ENCODE assay signal across 18 cellular contexts in the genomic region with DNA sequence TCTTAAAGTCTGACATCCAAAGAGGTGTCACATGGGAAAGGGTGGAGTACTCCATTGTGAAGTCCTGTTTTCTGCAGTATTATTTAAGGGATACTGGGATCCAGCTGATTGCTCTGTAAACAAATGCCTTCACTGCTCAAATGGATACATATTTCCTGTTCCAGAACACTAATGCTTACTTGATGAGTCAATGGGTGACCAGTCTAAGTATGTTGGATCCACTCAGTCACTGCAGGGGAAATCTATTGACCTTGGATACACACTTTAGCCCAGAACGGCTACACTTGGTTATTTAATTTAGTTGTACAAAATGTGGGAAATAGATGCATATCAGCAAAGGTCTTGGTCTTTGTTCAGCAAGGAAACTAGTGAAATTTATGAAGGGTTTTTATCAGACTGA.
DNase-seq lines count a peak whose midpoint lies in the region; ATAC-seq and TF ChIP-seq lines count a peak whose summit lies in the region.
"Had no signal": no experiment of that assay in that cellular context is flagged by ENCODE, and none has a peak within 500 bp of the region (broad histone marks: within the 10 kb centered on the region; RNA-seq: fewer than 3 reads in every experiment).

No MANE protein-coding gene starts in this region.

- peaks cover 5% of the 10 kb centered on the region for H3K36me3 Mint-ChIP-seq in HFFc6 (ENCODE audit: low read depth)
- H3K36me3 Mint-ChIP-seq in activated naive CD4-positive, alpha-beta T cell treated with anti-CD3 and anti-CD28 coated beads, Interleukin-2, amount 50 U/mL, for 72 hours = no peaks in the 10 kb centered on the region
- no peaks in the 10 kb centered on the region for H3K36me3 Mint-ChIP-seq in CD8-positive, alpha-beta memory T cell
- H3K36me3 Mint-ChIP-seq: stimulated activated memory B cell treated with anti-CD40 and anti-IgM and Interleukin-4, amounts not matched to agents 10 μg/mL and 1 μg/mL and 100 μg/mL, for 72 hours had no signal

- H3K27me3 Mint-ChIP-seq in HFFc6 (ENCODE audit: insufficient read depth) = no peaks in the 10 kb centered on the region; the same call in 1 of the 2 replicates
- peaks cover 0 to under 1% of the 10 kb centered on the region in 2 donors for H3K27me3 Mint-ChIP-seq in CD8-positive, alpha-beta memory T cell
- H3K27me3 Mint-ChIP-seq: activated CD4-positive, alpha-beta memory T cell treated with anti-CD3 and anti-CD28 coated beads, Interleukin-2, amount 10 ng/mL, durations not matched to agents 7 days and 5 days; stimulated activated memory B cell treated with anti-CD40 and anti-IgM and Interleukin-4, amounts not matched to agents 10 μg/mL and 1 μg/mL and 100 μg/mL, for 72 hours had no signal

- POLR2A ChIA-PET in AG04449 (lab: Yijun Ruan, JAX) = no interaction called here
- POLR2A ChIA-PET in CD8-positive, alpha-beta memory T cell (lab: Charles Lee) = no interaction called here

- H3K27ac Mint-ChIP-seq in HFFc6 = peak overlapping the region; percentile 55; the same call in 1 of the 2 replicates
- H3K27ac Mint-ChIP-seq in activated naive CD4-positive, alpha-beta T cell treated with anti-CD3 and anti-CD28 coated beads, Interleukin-2, amount 50 U/mL, for 72 hours = no peak overlapping the region
- peak overlapping the region in 1 of 8 donors; percentile 38 for H3K27ac Mint-ChIP-seq in CD8-positive, alpha-beta memory T cell
- H3K27ac Mint-ChIP-seq: activated CD4-positive, alpha-beta memory T cell treated with anti-CD3 and anti-CD28 coated beads, Interleukin-2, amount 10 ng/mL, durations not matched to agents 7 days and 5 days; activated T-cell treated with anti-CD3 and anti-CD28 coated beads, Interleukin-2, amount 50 U/mL, for 72 hours; stimulated activated memory B cell treated with anti-CD40 and anti-IgM and Interleukin-4, amounts not matched to agents 10 μg/mL and 1 μg/mL and 100 μg/mL, for 72 hours had no signal

- CTCF ChIA-PET in AG04449 (lab: Yijun Ruan, JAX) = no interaction called here
- CTCF ChIA-PET in CD8-positive, alpha-beta memory T cell (lab: Charles Lee) = no interaction called here

- H3K4me1 Mint-ChIP-seq in HFFc6 (ENCODE audit: low read depth) = peaks cover 43% of the 10 kb centered on the region
- H3K4me1 Mint-ChIP-seq in CD8-positive, alpha-beta memory T cell = no peaks in the 10 kb centered on the region
- H3K4me1 Mint-ChIP-seq: activated CD4-positive, alpha-beta memory T cell treated with anti-CD3 and anti-CD28 coated beads, Interleukin-2, amount 10 ng/mL, durations not matched to agents 7 days and 5 days; stimulated activated memory B cell treated with anti-CD40 and anti-IgM and Interleukin-4, amounts not matched to agents 10 μg/mL and 1 μg/mL and 100 μg/mL, for 72 hours had no signal

- H3K4me3 ChIP-seq in AG04449 (ENCODE audit: low read depth, low read length) (no peak overlapping the region), foreskin fibroblast (ENCODE audit: low read depth in 1 of 2, low read length in 2 of 2) (no peak overlapping the region)
- no peak overlapping the region for H3K4me3 ChIP-seq in CD8-positive, alpha-beta memory T cell (ENCODE audit: low read length)
- H3K4me3 ChIP-seq: upper lobe of right lung had no signal

- ATAC-seq in GM19452 (IDR thresholded peaks at IDR 0.05; ENCODE audit: unreplicated experiment) (no peak), HG02884 (IDR thresholded peaks at IDR 0.05; ENCODE audit: unreplicated experiment) (no peak)
- ATAC-seq in activated naive CD4-positive, alpha-beta T cell treated with anti-CD3 and anti-CD28 coated beads, Interleukin-2, amount 50 U/mL, for 72 hours = no peak
- ATAC-seq: activated T-cell treated with anti-CD3 and anti-CD28 coated beads, Interleukin-2, amount 50 U/mL, for 72 hours; stimulated activated memory B cell treated with anti-CD40 and anti-IgM and Interleukin-4, amounts not matched to agents 10 μg/mL and 1 μg/mL and 100 μg/mL, for 72 hours; upper lobe of right lung had no signal

- H3K4me3 Mint-ChIP-seq in HFFc6 = no peak overlapping the region
- no peak overlapping the region for H3K4me3 Mint-ChIP-seq in CD8-positive, alpha-beta memory T cell
- H3K4me3 Mint-ChIP-seq: activated CD4-positive, alpha-beta memory T cell treated with anti-CD3 and anti-CD28 coated beads, Interleukin-2, amount 10 ng/mL, durations not matched to agents 7 days and 5 days; activated T-cell treated with anti-CD3 and anti-CD28 coated beads, Interleukin-2, amount 50 U/mL, for 72 hours; stimulated activated memory B cell treated with anti-CD40 and anti-IgM and Interleukin-4, amounts not matched to agents 10 μg/mL and 1 μg/mL and 100 μg/mL, for 72 hours had no signal

- H3K9me3 ChIP-seq in CD8-positive, alpha-beta memory T cell (ENCODE audit: low read length) = no peaks in the 10 kb centered on the region
- H3K9me3 ChIP-seq: SK-N-SH, upper lobe of right lung had no signal

- H3K9me3 Mint-ChIP-seq in HFFc6 = peaks cover 10% of the 10 kb centered on the region
- peaks cover 0 to 4% of the 10 kb centered on the region in 2 donors for H3K9me3 Mint-ChIP-seq in activated naive CD4-positive, alpha-beta T cell treated with anti-CD3 and anti-CD28 coated beads, Interleukin-2, amount 50 U/mL, for 72 hours
- peaks cover 0 to 7% (median 0%) of the 10 kb centered on the region in 5 donors for H3K9me3 Mint-ChIP-seq in CD8-positive, alpha-beta memory T cell
- H3K9me3 Mint-ChIP-seq: stimulated activated memory B cell treated with anti-CD40 and anti-IgM and Interleukin-4, amounts not matched to agents 10 μg/mL and 1 μg/mL and 100 μg/mL, for 72 hours had no signal

- no peaks in the 10 kb centered on the region for H3K36me3 ChIP-seq in CD8-positive, alpha-beta memory T cell (ENCODE audit: insufficient read depth, low read length)
- H3K36me3 ChIP-seq: upper lobe of right lung had no signal

- DNase-seq in AG04449 (ENCODE audit: low read depth, low spot score) (peak; percentile 53), HFFc6 (peak; percentile 78), astrocyte of the hippocampus (ENCODE audit: low read depth, low spot score) (peak; percentile 2), foreskin fibroblast (peak; percentile 7 to 47)
- DNase-seq in activated naive CD4-positive, alpha-beta T cell treated with anti-CD3 and anti-CD28 coated beads, Interleukin-2, amount 50 U/mL, for 72 hours (ENCODE audit: low spot score in 2 of 2) = no peak
- DNase-seq in CD8-positive, alpha-beta memory T cell = no peak
- DNase-seq: activated CD4-positive, alpha-beta memory T cell treated with anti-CD3 and anti-CD28 coated beads, Interleukin-2, amount 10 ng/mL, durations not matched to agents 7 days and 5 days; activated T-cell treated with anti-CD3 and anti-CD28 coated beads, Interleukin-2, amount 50 U/mL, for 72 hours; Calu3; NCI-H2081 treated with DMSO at 0.1 percent for 48 hours; NCI-H526; OCI-M1; posterior cingulate gyrus; SK-N-SH; upper lobe of right lung had no signal

- no peaks in the 10 kb centered on the region for H3K4me1 ChIP-seq in CD8-positive, alpha-beta memory T cell (ENCODE audit: insufficient read depth, low read length)
- H3K4me1 ChIP-seq: upper lobe of right lung had no signal

- TF ChIP-seq CTCF in AG04449 (IDR thresholded peaks at IDR 0.05; ENCODE audit: insufficient read depth, low read length, missing control alignments) = no peak
- TF ChIP-seq CTCF in HFFc6 (IDR thresholded peaks at IDR 0.05) = no peak
- no peak for TF ChIP-seq CTCF in foreskin fibroblast (IDR thresholded peaks at IDR 0.05; ENCODE audit: low read depth, low read length)

- no peaks in the 10 kb centered on the region for H3K27me3 ChIP-seq in CD8-positive, alpha-beta memory T cell (ENCODE audit: insufficient read depth, low read length, poor library complexity, severe bottlenecking)
- H3K27me3 ChIP-seq: upper lobe of right lung had no signal

- no peak overlapping the region for H3K27ac ChIP-seq in CD8-positive, alpha-beta memory T cell (ENCODE audit: low read depth, low read length)
- H3K27ac ChIP-seq: upper lobe of right lung had no signal

Comparison
In these comparisons a context has a peak if more than half of its experiments do, and no peak if none do; other contexts are left out.
1. DNase-seq: peak in AG04449 (single experiment), HFFc6 (single experiment), astrocyte of the hippocampus (single experiment) and foreskin fibroblast (2 of 2); none in activated naive CD4-positive, alpha-beta T cell treated with anti-CD3 and anti-CD28 coated beads, Interleukin-2, amount 50 U/mL, for 72 hours (0 of 2) and CD8-positive, alpha-beta memory T cell (0 of 5).